In the genomic region with DNA sequence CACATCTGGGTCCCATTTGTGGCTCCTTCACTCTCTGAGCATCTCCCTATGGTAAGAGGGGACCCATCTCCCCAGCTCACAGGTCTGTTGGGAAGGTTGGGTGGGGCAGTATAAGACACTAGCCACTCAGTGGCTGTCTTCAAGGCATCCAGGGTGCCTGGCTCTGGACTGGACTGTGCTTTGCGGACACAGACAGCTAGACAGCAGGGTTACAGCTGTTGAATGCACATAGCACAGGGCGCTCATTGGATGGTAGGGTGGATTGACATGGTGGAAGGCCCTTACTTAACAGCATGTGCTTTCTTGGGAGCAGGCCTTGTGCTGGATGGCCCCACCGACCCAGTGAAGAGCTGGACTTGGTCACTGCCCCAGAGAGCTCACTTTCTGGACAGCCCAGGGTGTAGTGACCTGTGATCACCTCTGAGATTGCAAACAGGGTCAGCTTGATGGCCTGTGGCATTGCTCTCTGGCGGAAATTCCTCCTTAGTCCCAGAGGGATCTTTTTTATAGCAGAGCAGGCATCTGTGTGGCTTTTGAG, we compare ENCODE assay signal across 12 cellular contexts. TPM values are rescaled to one million over a fixed set of nuclear protein-coding genes. Genes with fewer than 3 reads are reported as not detected.
A peak's percentile ranks its signal among the peaks of the same experiment; 100 is the strongest.
DNase-seq lines count a peak whose midpoint lies in the region; ATAC-seq and TF ChIP-seq lines count a peak whose summit lies in the region.
"Had no signal": no experiment of that assay in that cellular context is flagged by ENCODE, and none has a peak within 500 bp of the region (broad histone marks: within the 10 kb centered on the region; RNA-seq: fewer than 3 reads in every experiment).

No MANE protein-coding gene starts in this region.

- no peaks in the 10 kb centered on the region for H3K36me3 Mint-ChIP-seq in naive B cell

- DNase-seq in HFF-Myc (ENCODE audit: extremely low read depth, low read depth) (no peak), body of pancreas (no peak), naive B cell (no peak), KBM-7 (no peak), AG08395 (ENCODE audit: low spot score) (no peak), right atrium auricular region (ENCODE audit: low spot score) (no peak), NCI-H187 (lab: John Stamatoyannopoulos, UW) (no peak)
- DNase-seq: anterior cingulate cortex, GOT3, NCI-H1105 treated with DMSO at 0.1 percent for 48 hours had no signal

- TF ChIP-seq POLR2A in body of pancreas (IDR thresholded peaks at IDR 0.05), result no peak

- H3K4me3 ChIP-seq in HFF-Myc (replicated peaks; ENCODE audit: low read depth, low read length), result 0 out of 2 replicates have a peak overlapping the region, but pooled peaks have one; percentile 57
- H3K4me3 ChIP-seq in body of pancreas, result no peak overlapping the region
- no peak overlapping the region for H3K4me3 ChIP-seq in right atrium auricular region

- peak overlapping the region; percentile 98 for H3K27ac ChIP-seq in 22Rv1
- H3K27ac ChIP-seq in body of pancreas, result peak overlapping the region; percentile 93 to 98 (median 96)
- no peak overlapping the region for H3K27ac ChIP-seq in right atrium auricular region

- H3K9me3 ChIP-seq in body of pancreas, result no peaks in the 10 kb centered on the region
- H3K9me3 ChIP-seq in right atrium auricular region, result no peaks in the 10 kb centered on the region

- H3K4me3 Mint-ChIP-seq in naive B cell, result peak overlapping the region in 5 of 8 donors; percentile 34 to 94 (median 61)

- TF ChIP-seq CTCF in 22Rv1 (IDR thresholded peaks at IDR 0.05) (no peak), HFF-Myc (IDR thresholded peaks at IDR 0.05; ENCODE audit: low read depth, low read length, missing control alignments) (no peak), body of pancreas (IDR thresholded peaks at IDR 0.05) (no peak), right atrium auricular region (IDR thresholded peaks at IDR 0.05) (no peak)

- H3K27ac Mint-ChIP-seq in naive B cell, result peak overlapping the region in 1 of 6 donors; percentile 68

- in situ Hi-C loops in KBM-7 (cut with MboI; ENCODE audit: low pct_unique_long_range_greater_than_20kb, low sequenced_read_pairs), result no loop called here

- 62 to 66% methylated on average over 2 to 4 of the region's 4 CpGs for WGBS in body of pancreas, 2 donors

- intact Hi-C loops in body of pancreas (cut with DNase I), result no loop called here

- peaks cover 37 to 48% (median 43%) of the 10 kb centered on the region in 3 donors for H3K4me1 Mint-ChIP-seq in naive B cell

- H3K27me3 Mint-ChIP-seq in naive B cell, result no peaks in the 10 kb centered on the region

- peaks cover 90% of the 10 kb centered on the region for H3K4me1 ChIP-seq in body of pancreas
- H3K4me1 ChIP-seq in right atrium auricular region, result peaks cover 0 to 26% of the 10 kb centered on the region in 2 donors

- no peak for ATAC-seq in body of pancreas
- no peak for ATAC-seq in naive B cell (ENCODE audit: low read depth in 2 of 2)

- no peaks in the 10 kb centered on the region for H3K27me3 ChIP-seq in body of pancreas
- H3K27me3 ChIP-seq in right atrium auricular region, result no peaks in the 10 kb centered on the region

- H3K9me3 Mint-ChIP-seq in naive B cell, result no peaks in the 10 kb centered on the region

- H3K36me3 ChIP-seq in body of pancreas (replicated peaks in 1 of 2; ENCODE audit: insufficient read depth in 1 of 2, low read depth in 2 of 2), result no peaks in the 10 kb centered on the region
- H3K36me3 ChIP-seq in right atrium auricular region, result peaks cover 18% of the 10 kb centered on the region

RNA-seq across cellular contexts. Expression of gene ZNF444, which starts 1.9 kb away (rescaled TPM):
- total RNA-seq in body of pancreas (10 to 100 TPM; 50.3 to 95.9 TPM), right atrium auricular region (10 to 100 TPM; 26.1 to 30.9 TPM)
- polyA plus RNA-seq in naive B cell (ENCODE audit: low read depth in 6 of 6), result 10 to 100 TPM in 5 of 6 donors, 1 to 10 TPM in 1; 9.7 to 24.6 (median 13.1) TPM

RNA-seq across cellular contexts. Expression of gene ZNF787, which starts 21.9 kb away (rescaled TPM):
- 10 to 100 TPM; 12.7 to 21.1 TPM for total RNA-seq in body of pancreas
- polyA plus RNA-seq in naive B cell (ENCODE audit: low read depth in 6 of 6), result 1 to 10 TPM; 1.4 to 4.7 (median 2.5) TPM
- total RNA-seq in right atrium auricular region, result 10 to 100 TPM in 1 of 2 donors, 1 to 10 TPM in 1; 6.0 to 11.8 TPM

RNA-seq across cellular contexts. Expression of gene GALP, which starts 32.8 kb away (rescaled TPM):
- total RNA-seq in body of pancreas (not detected), right atrium auricular region (not detected)
- polyA plus RNA-seq in naive B cell (ENCODE audit: low read depth in 6 of 6), result not detected
- total RNA-seq: fibroblast of villous mesenchyme had no signal

RNA-seq across cellular contexts. Expression of gene ZSCAN5B, which starts 54.6 kb away (rescaled TPM):
- total RNA-seq in body of pancreas, result not detected
- not detected for polyA plus RNA-seq in naive B cell (ENCODE audit: low read depth in 6 of 6)
- not detected for total RNA-seq in right atrium auricular region
- total RNA-seq: fibroblast of villous mesenchyme had no signal

RNA-seq across cellular contexts. Expression of gene ZSCAN5C, which starts 59.1 kb away (rescaled TPM):
- total RNA-seq in body of pancreas (not detected), right atrium auricular region (not detected)
- polyA plus RNA-seq in naive B cell (ENCODE audit: low read depth in 6 of 6), result under 1 TPM in 1 of 6 donors, not detected in 5; 0.15 TPM
- total RNA-seq: fibroblast of villous mesenchyme had no signal

Comparison
In these comparisons a context has a peak if more than half of its experiments do, and no peak if none do; other contexts are left out.
1. H3K27ac ChIP-seq: peak in 22Rv1 (single experiment) and body of pancreas (4 of 4); none in right atrium auricular region (0 of 2).